8 cellular contexts compared by ENCODE assay signal in genomic region chr12:56117778-56118687, GRCh38. TPM values are rescaled to one million over a fixed set of nuclear protein-coding genes. Genes with fewer than 3 reads are reported as not detected.
DNase-seq lines count a peak whose midpoint lies in the region; ATAC-seq and TF ChIP-seq lines count a peak whose summit lies in the region.

Gene ZC3H10 (plus strand): TSS chr12:56118266. CDS start chr12:56120563, 2,297 bp downstream.

- POLR2A ChIA-PET in IMR-90 (lab: Charles Lee; ENCODE audit: unreplicated experiment) (interaction anchor here (0.5 to 1.5 kb wide), 7 partner anchors 10 to 1202 kb away, joined by 3 to 8 read pairs (median 3); partner anchors contain the start of genes ESYT1 and SMARCC2), OCI-LY7 (lab: Charles Lee) (interaction anchor here (0.6 to 5.7 kb wide), 18 partner anchors 10 to 301 kb away, joined by 3 to 64 read pairs (median 4); partner anchors contain the start of genes ESYT1, PA2G4, RNF41 and SARNP)

- H4K20me1 ChIP-seq in IMR-90 (ENCODE audit: insufficient read depth, low read length) = peaks cover 7% of the 10 kb centered on the region
- H4K20me1 ChIP-seq in OCI-LY7 (ENCODE audit: insufficient read depth, low read length) = no peaks in the 10 kb centered on the region

- H2BK15ac ChIP-seq in IMR-90 (ENCODE audit: low read depth, low read length) = no peak within 1 kb of the TSS

- DNase-seq in DMS153 (lab: John Stamatoyannopoulos, UW) (peak; percentile 99), IMR-90 (peak; percentile 100), OCI-LY7 (ENCODE audit: low spot score) (peak; percentile 100), activated T-cell treated with anti-CD3 and anti-CD28 coated beads for 48 hours (ENCODE audit: low read depth) (peak; percentile 96), erythroblast (lab: John Stamatoyannopoulos, UW) (peak; percentile 99 to 100)
- peak; percentile 99 for DNase-seq in stimulated activated CD8-positive, alpha-beta memory T cell treated with anti-CD3 and anti-CD28 coated beads, Interleukin-4, amount 100 ng/mL, for 48 hours

- H4K8ac ChIP-seq in IMR-90 (ENCODE audit: low read depth in 2 of 2, low read length in 2 of 2) = peak within 1 kb of the TSS; percentile 86 to 97

- H3K56ac ChIP-seq in IMR-90 (ENCODE audit: extremely low read depth, insufficient read depth, low read length) = peak within 1 kb of the TSS; percentile 98

- H2BK120ac ChIP-seq in IMR-90 (ENCODE audit: low read depth, low read length) = 0 out of 2 replicates have a peak within 1 kb of the TSS, but pooled peaks have one; percentile 3

- no peaks in the 10 kb centered on the region for H3K9me1 ChIP-seq in IMR-90 (ENCODE audit: insufficient read depth, low read length)

- H3K9me2 ChIP-seq in OCI-LY7 (ENCODE audit: insufficient read depth, low read length) = no peaks in the 10 kb centered on the region

- no peak for TF ChIP-seq RAD21 in IMR-90 (IDR thresholded peaks at IDR 0.05; ENCODE audit: low read length)

- H3K9me3 ChIP-seq in IMR-90 (ENCODE audit: control insufficient read depth, insufficient read depth, low read length) (no peaks in the 10 kb centered on the region), OCI-LY7 (ENCODE audit: low read length) (no peaks in the 10 kb centered on the region), mucosa of rectum (ENCODE audit: control insufficient read depth in 2 of 2, low read length in 2 of 2) (no peaks in the 10 kb centered on the region)

- H3K4me3 ChIP-seq in IMR-90 (ENCODE audit: insufficient read depth, low read depth, low read length) (peak within 1 kb of the TSS; percentile 85), OCI-LY7 (ENCODE audit: low read depth, low read length, poor library complexity, severe bottlenecking) (peak within 1 kb of the TSS; percentile 91), mucosa of rectum (ENCODE audit: low read length in 2 of 2) (peak within 1 kb of the TSS; percentile 87 to 92)

- H2BK20ac ChIP-seq in IMR-90 (ENCODE audit: low read depth, low read length) = no peak within 1 kb of the TSS

- no TSS peak for BruUV-seq in IMR-90 (replicated peaks; lab: Mats Ljungman, UMichigan)
- no TSS peak for BruUV-seq in OCI-LY7 (replicated peaks; lab: Mats Ljungman, UMichigan)

- peak within 1 kb of the TSS; percentile 45 for H4K5ac ChIP-seq in IMR-90 (ENCODE audit: low read depth, low read length)

- H3K79me1 ChIP-seq in IMR-90 (ENCODE audit: low read depth in 1 of 2, low read length in 2 of 2) = peaks cover 7 to 55% of the 10 kb centered on the region in 2 experiments; a peak in 3 of 4 replicates

- CTCF ChIA-PET in IMR-90 (lab: Yijun Ruan, JAX) (interaction anchor here (0.7 to 3.9 kb wide), 6 partner anchors 8 to 71 kb away, joined by 3 to 27 read pairs (median 4); partner anchors contain the start of genes ERBB3, ESYT1 and SMARCC2), OCI-LY7 (lab: Charles Lee; ENCODE audit: unreplicated experiment) (interaction anchor here (0.6 to 2.6 kb wide), 5 partner anchors 9 to 440 kb away, joined by 3 to 23 read pairs (median 4); partner anchors contain the start of genes ESYT1 and SMARCC2)

- peak within 1 kb of the TSS; percentile 85 for H2AFZ ChIP-seq in IMR-90 (replicated peaks; ENCODE audit: low read length, poor library complexity)
- no peak within 1 kb of the TSS; the same call in 1 of the 2 replicates for H2AFZ ChIP-seq in OCI-LY7 (ENCODE audit: low read length)

- peak within 1 kb of the TSS; percentile 95 for H3K27ac ChIP-seq in IMR-90 (ENCODE audit: insufficient read depth, low read length)
- H3K27ac ChIP-seq in OCI-LY7 (ENCODE audit: low read depth, low read length, poor library complexity, severe bottlenecking) = peak within 1 kb of the TSS; percentile 94
- peak within 1 kb of the TSS; percentile 95 to 96 for H3K27ac ChIP-seq in mucosa of rectum (ENCODE audit: low read depth in 2 of 2, low read length in 2 of 2)

- 0% methylated on average over 50 of the region's 61 CpGs; no CpG with 5 or more reads in 1 of the 2 experiments for WGBS in IMR-90 (ENCODE audit: extremely low coverage in 2 of 2, insufficient read length in 1 of 2), 2 experiments

- peaks cover 16% of the 10 kb centered on the region for H3K79me2 ChIP-seq in OCI-LY7 (ENCODE audit: insufficient read depth, low read depth, low read length)

- in situ Hi-C loops in IMR-90 (cut with MboI; ENCODE audit: low sequenced_read_pairs) = no loop called here

- H2AK5ac ChIP-seq in IMR-90 (ENCODE audit: low read depth, low read length) = peak within 1 kb of the TSS; percentile 86

- H3K4me1 ChIP-seq in IMR-90 (ENCODE audit: control insufficient read depth, insufficient read depth, low read length) (peaks cover 7% of the 10 kb centered on the region), OCI-LY7 (ENCODE audit: insufficient read depth, low read length, poor library complexity, severe bottlenecking) (peaks cover 26% of the 10 kb centered on the region), mucosa of rectum (ENCODE audit: control insufficient read depth in 2 of 2, insufficient read depth in 2 of 2, low read length in 2 of 2) (peaks cover 18 to 20% of the 10 kb centered on the region in 2 donors)

- H3K27me3 ChIP-seq in IMR-90 (ENCODE audit: control insufficient read depth, insufficient read depth, low read length) (no peaks in the 10 kb centered on the region), mucosa of rectum (ENCODE audit: control insufficient read depth in 2 of 2, insufficient read depth in 2 of 2, low read length in 2 of 2) (no peaks in the 10 kb centered on the region)

- peak within 1 kb of the TSS; percentile 94 for H2BK5ac ChIP-seq in IMR-90 (ENCODE audit: low read depth, low read length, poor library complexity, severe bottlenecking)

- H3K9ac ChIP-seq in IMR-90 (ENCODE audit: low read depth, low read length) (peak within 1 kb of the TSS; percentile 99), mucosa of rectum (ENCODE audit: low read depth in 1 of 2, low read length in 2 of 2) (peak within 1 kb of the TSS; percentile 97 to 99)

- peak within 1 kb of the TSS; percentile 100 for H3K14ac ChIP-seq in IMR-90 (replicated peaks; ENCODE audit: low read depth, low read length)

- peak within 1 kb of the TSS; percentile 78 for H2AK9ac ChIP-seq in IMR-90 (replicated peaks; ENCODE audit: low read depth, low read length, poor library complexity)

- H3K4me2 ChIP-seq in IMR-90 (ENCODE audit: low read depth, low read length) = peak within 1 kb of the TSS; percentile 99
- peak within 1 kb of the TSS; percentile 85 for H3K4me2 ChIP-seq in OCI-LY7 (ENCODE audit: low read length)

- intact Hi-C loops in IMR-90 (cut with micrococcal nuclease) (loop anchor here (2.0 kb wide), 4 partner anchors 41 to 141 kb away; partner anchors contain the start of genes ANKRD52 and MYL6), OCI-LY7 (cut with micrococcal nuclease; ENCODE audit: unreplicated experiment) (loop anchor here (1.0 to 10.0 kb wide), 6 partner anchors 8 to 517 kb away; partner anchors contain the start of gene BAZ2A)

- dilution Hi-C loops in IMR-90 (cut with HindIII; ENCODE audit: low sequenced_read_pairs, unreplicated experiment) = no loop called here

- TF ChIP-seq CTCF in IMR-90 (conservative IDR thresholded peaks at IDR 0.05; ENCODE audit: low read depth, low read length) (peak; percentile 58), OCI-LY7 (conservative IDR thresholded peaks at IDR 0.05; ENCODE audit: low read length) (peak; percentile 64)

- H3K18ac ChIP-seq in IMR-90 (ENCODE audit: low read depth, low read length) = peak within 1 kb of the TSS; percentile 14; the same call in 1 of the 2 replicates

- TF ChIP-seq POLR2A in IMR-90 (IDR thresholded peaks at IDR 0.05; ENCODE audit: low read depth, low read length) = peak; percentile 97
- peak; percentile 96 for TF ChIP-seq POLR2A in erythroblast (IDR thresholded peaks at IDR 0.05; ENCODE audit: low read length)

- peak within 1 kb of the TSS; percentile 96 for H4K91ac ChIP-seq in IMR-90 (ENCODE audit: insufficient read depth, low read depth, low read length)

- peak within 1 kb of the TSS; percentile 99 for H3K4ac ChIP-seq in IMR-90 (ENCODE audit: low read depth, low read length)

- H3K36me3 ChIP-seq in IMR-90 (ENCODE audit: control insufficient read depth, insufficient read depth, low read length) (peaks cover 18% of the 10 kb centered on the region), OCI-LY7 (ENCODE audit: insufficient read depth, low read length) (peaks cover 60% of the 10 kb centered on the region), mucosa of rectum (ENCODE audit: control insufficient read depth in 2 of 2, insufficient read depth in 2 of 2, low read length in 2 of 2) (peaks cover 11 to 27% of the 10 kb centered on the region in 2 donors)

- H3K23ac ChIP-seq in IMR-90 (ENCODE audit: low read depth, low read length) = peak within 1 kb of the TSS; percentile 99

- ATAC-seq in GM21528 (IDR thresholded peaks at IDR 0.05; ENCODE audit: low FRiP score, unreplicated experiment) (peak; percentile 76), IMR-90 (ENCODE audit: low read depth) (peak; percentile 76)

TF ChIP-seq in IMR-90, 13 proteins besides CTCF, POLR2A, EP300 and RAD21 (continues in another document):
- TF ChIP-seq CHD1 (IDR thresholded peaks at IDR 0.05; ENCODE audit: low read depth, low read length) (peak; percentile 33; the same call in 1 of the 2 replicates), FOS (IDR thresholded peaks at IDR 0.05; ENCODE audit: low read depth, low read length) (no peak), RFX5 (IDR thresholded peaks at IDR 0.05; ENCODE audit: low read depth, low read length) (no peak), SMC3 (IDR thresholded peaks at IDR 0.05; ENCODE audit: low read depth, low read length) (no peak), MAFK (IDR thresholded peaks at IDR 0.05; ENCODE audit: low read depth, low read length) (0 out of 2 replicates have a peak, but pooled peaks have one; percentile 27), ELK1 (IDR thresholded peaks at IDR 0.05; ENCODE audit: borderline replicate concordance, low read depth, low read length) (0 out of 2 replicates have a peak, but pooled peaks have one; percentile 26), NFE2L2 (IDR thresholded peaks at IDR 0.05; ENCODE audit: low read depth, low read length) (no peak), CEBPB (IDR thresholded peaks at IDR 0.05; ENCODE audit: low read depth, low read length) (0 out of 2 replicates have a peak, but pooled peaks have one; percentile 8)

RNA-seq across cellular contexts. Expression of gene ZC3H10, which starts in this region (rescaled TPM):
- total RNA-seq in IMR-90 (2012; rRNA removed) = 3.3 and 3.6 TPM in 2 replicates
- 1.1 and 1.5 TPM in 2 replicates for polyA plus RNA-seq in IMR-90 (2012; rRNA removed)
- polyA plus RNA-seq in IMR-90 (2012; cell fraction: cytosol; rRNA removed) = 0.48 and 1.1 TPM in 2 replicates
- polyA plus RNA-seq in IMR-90 (2012; cell fraction: nucleus; rRNA removed; ENCODE audit: low replicate concordance) = 1.7 and 2.8 TPM in 2 replicates
- 11.9 and 12.6 TPM in 2 replicates for total RNA-seq in OCI-LY7 (2014; rRNA removed; shearing (Covaris generic))
- total RNA-seq in OCI-LY7 (2022) = 15.8 and 16.5 TPM in 2 replicates

Comparison
In these comparisons a context has a peak if more than half of its experiments do, and no peak if none do; other contexts are left out.
1. Peak in every context shown above with its lines: DNase-seq, ATAC-seq, H3K4me3 ChIP-seq and H3K27ac ChIP-seq.